Comparison of ENCODE assay signal across 24 cellular contexts in genomic region chr7:108515013-108515412, GRCh38. TPM values are rescaled to one million over a fixed set of nuclear protein-coding genes. Genes with fewer than 3 reads are reported as not detected.
"Had no signal": no experiment of that assay in that cellular context is flagged by ENCODE, and none has a peak within 500 bp of the region (broad histone marks: within the 10 kb centered on the region; RNA-seq: fewer than 3 reads in every experiment).

No MANE protein-coding gene starts in this region.

- H3K4me1 ChIP-seq: body of pancreas, pancreas had no signal

- H3K4me1 Mint-ChIP-seq: nephron had no signal

- H3K9me3 ChIP-seq: body of pancreas, pancreas, stomach, suprapubic skin had no signal

- H3K4me3 Mint-ChIP-seq: activated CD4-positive, alpha-beta T cell treated with anti-CD3 and anti-CD28 coated beads, Interleukin-2, amount 10 ng/mL, durations not matched to agents 24 days and 14 days; activated CD8-positive, alpha-beta memory T cell treated with anti-CD3 and anti-CD28 coated beads, Interleukin-2, amount 10 ng/mL, durations not matched to agents 7 days and 5 days; activated CD8-positive, alpha-beta T cell treated with anti-CD3 and anti-CD28 coated beads for 36 hours; activated naive CD4-positive, alpha-beta T cell treated with anti-CD3 and anti-CD28 coated beads, Interleukin-2, amount 50 U/mL, for 24 hours; dendritic cell treated with granulocyte-macrophage colony-stimulating factor and Interleukin-4, amounts not matched to agents 40 ng/mL and 50 ng/mL, for 4 days; memory B cell; nephron; stimulated activated memory B cell treated with anti-CD40 and anti-IgM and Interleukin-4, amounts not matched to agents 10 μg/mL and 1 μg/mL and 100 μg/mL, for 72 hours; T-helper 17 cell had no signal

- H3K27me3 ChIP-seq: body of pancreas, cardiac muscle cell, heart left ventricle, pancreas, stomach, suprapubic skin, tibial nerve had no signal

- H3K4me3 ChIP-seq: body of pancreas, cardiac muscle cell, heart left ventricle, pancreas, stomach, suprapubic skin, tibial nerve had no signal

- H3K27ac ChIP-seq: body of pancreas, cardiac muscle cell, heart left ventricle, pancreas, stomach, suprapubic skin, tibial nerve had no signal

- H3K27ac Mint-ChIP-seq: activated CD4-positive, alpha-beta T cell treated with anti-CD3 and anti-CD28 coated beads, Interleukin-2, amount 10 ng/mL, durations not matched to agents 24 days and 14 days; activated CD8-positive, alpha-beta memory T cell treated with anti-CD3 and anti-CD28 coated beads, Interleukin-2, amount 10 ng/mL, durations not matched to agents 7 days and 5 days; activated CD8-positive, alpha-beta T cell treated with anti-CD3 and anti-CD28 coated beads for 36 hours; activated naive CD4-positive, alpha-beta T cell treated with anti-CD3 and anti-CD28 coated beads, Interleukin-2, amount 50 U/mL, for 24 hours; dendritic cell treated with granulocyte-macrophage colony-stimulating factor and Interleukin-4, amounts not matched to agents 40 ng/mL and 50 ng/mL, for 4 days; nephron; stimulated activated memory B cell treated with anti-CD40 and anti-IgM and Interleukin-4, amounts not matched to agents 10 μg/mL and 1 μg/mL and 100 μg/mL, for 72 hours; T-helper 17 cell had no signal

- DNase-seq: activated CD4-positive, alpha-beta T cell treated with anti-CD3 and anti-CD28 coated beads, Interleukin-2, amount 10 ng/mL, durations not matched to agents 24 days and 14 days; activated CD8-positive, alpha-beta memory T cell treated with anti-CD3 and anti-CD28 coated beads, Interleukin-2, amount 10 ng/mL, durations not matched to agents 7 days and 5 days; activated CD8-positive, alpha-beta T cell treated with anti-CD3 and anti-CD28 coated beads for 36 hours; activated gamma-delta T cell; activated T-cell treated with anti-CD3 and anti-CD28 coated beads for 4 hours; body of pancreas; effector CD4-positive, alpha-beta T cell; heart left ventricle; pancreas; right cardiac atrium; small intestine; stomach; T-helper 17 cell had no signal

- H3K27me3 Mint-ChIP-seq: activated CD4-positive, alpha-beta T cell treated with anti-CD3 and anti-CD28 coated beads, Interleukin-2, amount 10 ng/mL, durations not matched to agents 24 days and 14 days; activated CD8-positive, alpha-beta memory T cell treated with anti-CD3 and anti-CD28 coated beads, Interleukin-2, amount 10 ng/mL, durations not matched to agents 7 days and 5 days; activated CD8-positive, alpha-beta T cell treated with anti-CD3 and anti-CD28 coated beads for 36 hours; activated naive CD4-positive, alpha-beta T cell treated with anti-CD3 and anti-CD28 coated beads, Interleukin-2, amount 50 U/mL, for 24 hours; dendritic cell treated with granulocyte-macrophage colony-stimulating factor and Interleukin-4, amounts not matched to agents 40 ng/mL and 50 ng/mL, for 4 days; memory B cell; stimulated activated memory B cell treated with anti-CD40 and anti-IgM and Interleukin-4, amounts not matched to agents 10 μg/mL and 1 μg/mL and 100 μg/mL, for 72 hours; T-helper 17 cell had no signal

- FAIRE-seq: endometrium, islet of Langerhans, pancreas, small intestine had no signal

- ATAC-seq: activated CD4-positive, CD25-positive, alpha-beta regulatory T cell treated with anti-CD3 and anti-CD28 coated beads, Interleukin-2, amount 50 U/mL, for 24 hours; activated CD8-positive, alpha-beta memory T cell treated with anti-CD3 and anti-CD28 coated beads, Interleukin-2, amount 10 ng/mL, durations not matched to agents 7 days and 5 days; activated CD8-positive, alpha-beta T cell treated with anti-CD3 and anti-CD28 coated beads for 36 hours; body of pancreas; heart left ventricle; pancreas; right cardiac atrium; stimulated activated memory B cell treated with anti-CD40 and anti-IgM and Interleukin-4, amounts not matched to agents 10 μg/mL and 1 μg/mL and 100 μg/mL, for 72 hours; T-helper 17 cell had no signal

- H3K9me3 Mint-ChIP-seq: activated CD4-positive, alpha-beta T cell treated with anti-CD3 and anti-CD28 coated beads, Interleukin-2, amount 10 ng/mL, durations not matched to agents 24 days and 14 days; activated CD8-positive, alpha-beta T cell treated with anti-CD3 and anti-CD28 coated beads for 36 hours; activated naive CD4-positive, alpha-beta T cell treated with anti-CD3 and anti-CD28 coated beads, Interleukin-2, amount 50 U/mL, for 24 hours; memory B cell; nephron; stimulated activated memory B cell treated with anti-CD40 and anti-IgM and Interleukin-4, amounts not matched to agents 10 μg/mL and 1 μg/mL and 100 μg/mL, for 72 hours had no signal

RNA-seq across cellular contexts. Expression of gene NRCAM, which starts 58.8 kb away (rescaled TPM):
- total RNA-seq: activated CD4-positive, alpha-beta T cell treated with anti-CD3 and anti-CD28 coated beads, Interleukin-2, amount 10 ng/mL, durations not matched to agents 24 days and 14 days; T-helper 17 cell had no signal
